ENCODE assay signal across 8 cellular contexts in genomic region chr3:31981206-31982181, GRCh38. TPM values are rescaled to one million over a fixed set of nuclear protein-coding genes. Genes with fewer than 3 reads are reported as not detected.
A peak's percentile ranks its signal among the peaks of the same experiment; 100 is the strongest.
DNase-seq lines count a peak whose midpoint lies in the region; TF ChIP-seq lines count a peak whose summit lies in the region.

OSBPL10 (minus strand) TSS chr3:31981262; CDS start chr3:31981179, 83 bp downstream.
ZNF860 (plus strand) TSS chr3:31981750; CDS start chr3:31989080, 7,330 bp downstream.

- intact Hi-C loops in esophagus squamous epithelium (cut with DNase I), result no loop called here

- 3 to 22% methylated on average over 3 to 13 of the region's 65 CpGs for WGBS in esophagus squamous epithelium, 2 donors

- peaks cover 0 to 6% (median 0%) of the 10 kb centered on the region in 4 donors for H3K27me3 ChIP-seq in esophagus squamous epithelium

- peak in 1 of 4 donors; percentile 69 for TF ChIP-seq POLR2A in esophagus squamous epithelium (IDR thresholded peaks at IDR 0.05)

- H3K27ac ChIP-seq in esophagus squamous epithelium, result peak within 1 kb of the TSS; percentile 92 to 98 (median 95)

- DNase-seq in COR-L47 (lab: John Stamatoyannopoulos, UW), result peak; percentile 29
- DNase-seq in GOT3 (lab: John Stamatoyannopoulos, UW), result peak; percentile 28
- peak; percentile 28 for DNase-seq in NCI-H2196 (lab: John Stamatoyannopoulos, UW; ENCODE audit: unreplicated experiment)
- peak; percentile 60 for DNase-seq in activated CD8-positive, alpha-beta memory T cell treated with anti-CD3 and anti-CD28 coated beads, Interleukin-2, amount 50 U/mL, for 48 hours
- peak; percentile 35 for DNase-seq in esophagus squamous epithelium (lab: John Stamatoyannopoulos, UW)
- DNase-seq in middle frontal gyrus (ENCODE audit: extremely low spot score, low spot score), result peak; percentile 48
- DNase-seq in superior temporal gyrus (ENCODE audit: extremely low spot score), result peak; percentile 73
- no peak for DNase-seq in NK-92 (lab: John Stamatoyannopoulos, UW; ENCODE audit: unreplicated experiment)

- H3K36me3 ChIP-seq in esophagus squamous epithelium, result peaks cover 0 to 6% (median 0%) of the 10 kb centered on the region in 3 donors

- H3K9me3 ChIP-seq in esophagus squamous epithelium, result no peaks in the 10 kb centered on the region

- peak in 3 of 6 experiments; percentile 8 to 29 (median 24) for TF ChIP-seq CTCF in esophagus squamous epithelium (IDR thresholded peaks at IDR 0.05)

- peaks cover 9 to 61% (median 12%) of the 10 kb centered on the region in 3 donors for H3K4me1 ChIP-seq in esophagus squamous epithelium

- H3K4me3 ChIP-seq in esophagus squamous epithelium, result peak within 1 kb of the TSS; percentile 69 to 91 (median 78)

RNA-seq across cellular contexts. Expression of gene OSBPL10, which starts in this region (rescaled TPM):
- total RNA-seq in esophagus squamous epithelium, result 10 to 100 TPM; 13.8 to 65.3 (median 41.0) TPM

RNA-seq across cellular contexts. Expression of gene ZNF860, which starts in this region (rescaled TPM):
- total RNA-seq in esophagus squamous epithelium, result 1 to 10 TPM; 2.5 to 7.2 (median 4.6) TPM
